18 cellular contexts compared by ENCODE assay signal in genomic region chr18:7559709-7560319, GRCh38. TPM values are rescaled to one million over a fixed set of nuclear protein-coding genes. Genes with fewer than 3 reads are reported as not detected.
A peak's percentile ranks its signal among the peaks of the same experiment; 100 is the strongest.
DNase-seq lines count a peak whose midpoint lies in the region; ATAC-seq, FAIRE-seq and TF ChIP-seq lines count a peak whose summit lies in the region.
"Had no signal": no experiment of that assay in that cellular context is flagged by ENCODE, and none has a peak within 500 bp of the region (broad histone marks: within the 10 kb centered on the region; RNA-seq: fewer than 3 reads in every experiment).

No MANE protein-coding gene starts in this region.

- H3K4me3 ChIP-seq in left ventricle myocardium inferior (no peak overlapping the region), right lobe of liver (no peak overlapping the region)
- H3K4me3 ChIP-seq: BLaER1 treated with 17β-estradiol and CSF1 and Interleukin-3, amounts not matched to agents 10 nM and 100 nM; HAP-1 had no signal

- no peaks in the 10 kb centered on the region for H3K9me3 Mint-ChIP-seq in endothelial cell (ENCODE audit: unreplicated experiment)

- peaks cover 59% of the 10 kb centered on the region for H3K4me1 Mint-ChIP-seq in endothelial cell (ENCODE audit: unreplicated experiment)
- H3K4me1 Mint-ChIP-seq: CD4-positive, CD25-positive, alpha-beta regulatory T cell; IgD-negative memory B cell had no signal

- H3K36me3 ChIP-seq in left ventricle myocardium inferior (no peaks in the 10 kb centered on the region), right lobe of liver (no peaks in the 10 kb centered on the region)
- H3K36me3 ChIP-seq: BLaER1 treated with 17β-estradiol and CSF1 and Interleukin-3, amounts not matched to agents 10 nM and 100 nM; HAP-1 had no signal

- H3K4me1 ChIP-seq in left ventricle myocardium inferior (peaks cover 53% of the 10 kb centered on the region), right lobe of liver (no peaks in the 10 kb centered on the region)
- H3K4me1 ChIP-seq: HAP-1 had no signal

- no peaks in the 10 kb centered on the region for H3K27me3 Mint-ChIP-seq in endothelial cell (ENCODE audit: unreplicated experiment)

- H3K27ac Mint-ChIP-seq in endothelial cell (ENCODE audit: unreplicated experiment): peak overlapping the region; percentile 87
- H3K27ac Mint-ChIP-seq: CD4-positive, CD25-positive, alpha-beta regulatory T cell; IgD-negative memory B cell had no signal

- WGBS in right lobe of liver (ENCODE audit: insufficient coverage, low coverage, low lambda C conversion rate, missing lambda C conversion rate): no CpG with 5 or more reads among the region's 4 CpGs

- no peak for FAIRE-seq in D721Med (lab: Jason Lieb, UNC)
- FAIRE-seq: G401.6, GM12892, GM19239, H1 had no signal

- intact Hi-C loops in left ventricle myocardium inferior (cut with micrococcal nuclease): no loop called here
- intact Hi-C loops in Right ventricle myocardium inferior (cut with DNase I): loop anchor here (2.0 to 10.0 kb wide), 4 partner anchors 43 to 925 kb away; no protein-coding TSS in a partner anchor
- intact Hi-C loops in right lobe of liver (cut with DNase I): loop anchor here in 1 of 2 donors (10.0 kb wide), 1 partner anchor 195 kb away; no protein-coding TSS in a partner anchor

- no peak for ATAC-seq in Right ventricle myocardium inferior
- ATAC-seq in right lobe of liver: peak; percentile 28 to 92 (median 80)
- no peak for ATAC-seq in HG03175 (IDR thresholded peaks at IDR 0.05; ENCODE audit: unreplicated experiment)

- H3K36me3 Mint-ChIP-seq in endothelial cell (ENCODE audit: low read depth, unreplicated experiment): no peaks in the 10 kb centered on the region
- H3K36me3 Mint-ChIP-seq: CD4-positive, CD25-positive, alpha-beta regulatory T cell had no signal

- TF ChIP-seq POLR2A in right lobe of liver (IDR thresholded peaks at IDR 0.05): no peak

- no peaks in the 10 kb centered on the region for H3K27me3 ChIP-seq in left ventricle myocardium inferior (ENCODE audit: low read depth)
- H3K27me3 ChIP-seq in right lobe of liver: no peaks in the 10 kb centered on the region

- H3K27ac ChIP-seq in left ventricle myocardium inferior (replicated peaks) (peak overlapping the region; percentile 54), right lobe of liver (no peak overlapping the region)
- H3K27ac ChIP-seq: BLaER1 treated with 17β-estradiol and CSF1 and Interleukin-3, amounts not matched to agents 10 nM and 100 nM; HL-60 had no signal

- H3K9me3 ChIP-seq in left ventricle myocardium inferior (replicated peaks) (no peaks in the 10 kb centered on the region), right lobe of liver (no peaks in the 10 kb centered on the region)
- H3K9me3 ChIP-seq: BLaER1 treated with 17β-estradiol and CSF1 and Interleukin-3, amounts not matched to agents 10 nM and 100 nM; HAP-1 had no signal

- TF ChIP-seq CTCF in left ventricle myocardium inferior (IDR thresholded peaks at IDR 0.05; ENCODE audit: borderline replicate concordance) (no peak), endothelial cell (IDR thresholded peaks at IDR 0.05; ENCODE audit: unreplicated experiment) (no peak), right lobe of liver (IDR thresholded peaks at IDR 0.05) (no peak), D721Med (IDR thresholded peaks at IDR 0.05; ENCODE audit: insufficient read depth, missing control alignments) (no peak)

- H3K4me3 Mint-ChIP-seq in endothelial cell (ENCODE audit: unreplicated experiment): no peak overlapping the region
- H3K4me3 Mint-ChIP-seq: CD4-positive, CD25-positive, alpha-beta regulatory T cell; IgD-negative memory B cell had no signal

- DNase-seq in left ventricle myocardium inferior: no peak
- no peak for DNase-seq in Right ventricle myocardium inferior (ENCODE audit: missing footprints)
- DNase-seq in endothelial cell (ENCODE audit: low spot score): no peak
- DNase-seq in right lobe of liver: peak in 1 of 3 donors; percentile 39
- no peak for DNase-seq in GF-D8 (lab: John Stamatoyannopoulos, UW)
- no peak for DNase-seq in D721Med (ENCODE audit: insufficient read length, low spot score)
- DNase-seq: ACHN; CD4-positive, CD25-positive, alpha-beta regulatory T cell; DMS79 had no signal

RNA-seq across cellular contexts. Expression of gene PTPRM, which starts 7.3 kb away (rescaled TPM):
- 132 TPM for total RNA-seq in left ventricle myocardium inferior
- total RNA-seq in Right ventricle myocardium inferior: 102 TPM
- 284 TPM for total RNA-seq in endothelial cell (ENCODE audit: unreplicated experiment)
- total RNA-seq in right lobe of liver: 10 to 100 TPM; 15.1 to 45.7 (median 26.5) TPM

Comparison
In these comparisons a context has a peak if more than half of its experiments do, and no peak if none do; other contexts are left out.
1. ATAC-seq: peak in right lobe of liver (4 of 4); none in Right ventricle myocardium inferior (single experiment) and HG03175 (single experiment).